Comparison of ENCODE assay signal across 26 cellular contexts in the genomic region with DNA sequence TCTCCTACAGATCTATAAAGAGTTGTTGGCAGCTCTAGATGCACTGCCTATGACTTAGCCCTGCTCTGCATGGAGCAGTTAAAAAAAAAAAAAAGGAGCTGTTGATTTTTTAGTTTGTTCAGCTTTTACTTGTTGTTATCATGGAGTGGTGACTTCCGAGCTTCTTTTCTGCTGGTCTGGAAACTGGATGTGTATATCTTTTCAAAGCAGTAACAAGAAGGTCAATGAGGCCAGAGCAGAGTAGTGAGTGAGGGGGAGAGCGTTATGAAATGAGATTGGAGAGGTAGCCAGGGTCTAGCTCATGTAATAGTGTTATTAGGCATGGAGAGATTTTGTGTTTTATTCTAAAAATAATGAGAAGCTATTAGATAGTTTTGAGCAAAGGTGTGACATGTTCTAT. TPM values are rescaled to one million over a fixed set of nuclear protein-coding genes. Genes with fewer than 3 reads are reported as not detected.
"Had no signal": no experiment of that assay in that cellular context is flagged by ENCODE, and none has a peak within 500 bp of the region (broad histone marks: within the 10 kb centered on the region; RNA-seq: fewer than 3 reads in every experiment).

No MANE protein-coding gene starts in this region.

- H3K4me3 ChIP-seq: colonic mucosa, esophagus squamous epithelium, gastrocnemius medialis, heart right ventricle, left lung, lower lobe of right lung had no signal

- H3K27ac Mint-ChIP-seq: dendritic cell treated with granulocyte-macrophage colony-stimulating factor and Interleukin-4, amounts not matched to agents 40 ng/mL and 50 ng/mL, for 4 days; effector memory CD8-positive, alpha-beta T cell; endodermal cell had no signal

- ATAC-seq: effector memory CD8-positive, alpha-beta T cell; esophagus mucosa; gastrocnemius medialis; heart right ventricle; left cardiac atrium; left lung; left ventricle myocardium superior; lower lobe of right lung had no signal

- DNase-seq: colonic mucosa; cortex of kidney; effector CD8-positive, alpha-beta T cell; effector memory CD8-positive, alpha-beta T cell; endodermal cell; erythroblast; esophagus squamous epithelium; foreskin fibroblast; foreskin melanocyte; gastrocnemius medialis; glutamatergic neuron; head of caudate nucleus; heart right ventricle; hippocampal formation; left cardiac atrium; left lung; left ventricle myocardium superior; lower lobe of right lung; mesenchymal stem cell; midbrain had no signal

- H3K27me3 ChIP-seq: colonic mucosa, esophagus squamous epithelium, gastrocnemius medialis, heart right ventricle, left lung had no signal

- H3K4me1 ChIP-seq: colonic mucosa, esophagus squamous epithelium, gastrocnemius medialis, heart right ventricle, left lung, lower lobe of right lung had no signal

- H3K9me3 ChIP-seq: colonic mucosa, esophagus squamous epithelium, gastrocnemius medialis, heart right ventricle, left lung, lower lobe of right lung had no signal

- FAIRE-seq: endometrium, islet of Langerhans, keratinocyte had no signal

- H3K36me3 ChIP-seq: colonic mucosa, esophagus squamous epithelium, gastrocnemius medialis, heart right ventricle, left lung, lower lobe of right lung had no signal

- H3K27me3 Mint-ChIP-seq: dendritic cell treated with granulocyte-macrophage colony-stimulating factor and Interleukin-4, amounts not matched to agents 40 ng/mL and 50 ng/mL, for 4 days; effector memory CD8-positive, alpha-beta T cell had no signal

- H3K27ac ChIP-seq: colonic mucosa, epithelial cell of prostate, esophagus squamous epithelium, gastrocnemius medialis, heart right ventricle, left lung, lower lobe of right lung had no signal

- H3K4me1 Mint-ChIP-seq: endodermal cell had no signal

- H3K4me3 Mint-ChIP-seq: dendritic cell treated with granulocyte-macrophage colony-stimulating factor and Interleukin-4, amounts not matched to agents 40 ng/mL and 50 ng/mL, for 4 days; effector memory CD8-positive, alpha-beta T cell; endodermal cell had no signal

- H3K9me3 Mint-ChIP-seq: dendritic cell treated with granulocyte-macrophage colony-stimulating factor and Interleukin-4, amounts not matched to agents 40 ng/mL and 50 ng/mL, for 4 days; effector memory CD8-positive, alpha-beta T cell; endodermal cell had no signal

RNA-seq across cellular contexts. Expression of gene DHH, which starts 49.8 kb away (rescaled TPM):
- polyA plus RNA-seq: keratinocyte had no signal
